ENCODE assay signal across 1 cellular context in genomic region chr10:62496925-62497324, GRCh38.
TF ChIP-seq lines count a peak whose summit lies in the region.

No MANE protein-coding gene starts in this region.

TF ChIP-seq in K562, 482 proteins besides CTCF, POLR2A, EP300 and RAD21 (continued from another document):
- no peak for TF ChIP-seq MCM5 (IDR thresholded peaks at IDR 0.05; ENCODE audit: low read depth)
- no peak for TF ChIP-seq HNRNPLL (IDR thresholded peaks at IDR 0.05; ENCODE audit: low read depth, low read length, poor library complexity, severe bottlenecking)
- TF ChIP-seq CEBPB (tag; IDR thresholded peaks at IDR 0.05), result peak; percentile 58
- no peak for TF ChIP-seq HEY1 (CRISPR knock-in tag; IDR thresholded peaks at IDR 0.05; ENCODE audit: borderline replicate concordance)
- no peak for TF ChIP-seq NEUROD1 (IDR thresholded peaks at IDR 0.05; ENCODE audit: borderline replicate concordance, low read depth, low read length, partially characterized antibody)
- no peak for TF ChIP-seq ZNF551 (CRISPR knock-in tag; IDR thresholded peaks at IDR 0.05)
- TF ChIP-seq FOXK2 (conservative IDR thresholded peaks at IDR 0.05 in 1 of 2, IDR thresholded peaks at IDR 0.05 in 1 of 2; ENCODE audit: low read depth in 2 of 2), result no peak
- TF ChIP-seq ZNF699 (CRISPR knock-in tag; IDR thresholded peaks at IDR 0.05; ENCODE audit: insufficient replicate concordance), result no peak
